8 cellular contexts compared by ENCODE assay signal in the genomic region with DNA sequence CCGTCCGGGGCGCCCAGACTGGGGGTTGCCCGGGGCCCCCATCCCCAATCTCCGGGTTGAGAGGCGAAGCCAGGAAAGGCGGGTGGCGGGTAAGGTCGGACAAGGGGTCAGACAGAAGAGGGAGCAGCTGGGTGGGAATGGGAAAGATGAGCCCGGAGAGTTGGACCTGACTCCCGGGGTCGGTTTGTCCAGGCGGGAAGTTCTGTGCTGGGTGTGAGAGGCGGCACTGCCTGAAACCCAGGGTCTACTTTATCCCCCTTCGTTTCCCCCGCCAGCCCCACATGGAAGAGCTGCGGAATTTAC. TPM values are rescaled to one million over a fixed set of nuclear protein-coding genes. Genes with fewer than 3 reads are reported as not detected.
DNase-seq lines count a peak whose midpoint lies in the region; ATAC-seq and TF ChIP-seq lines count a peak whose summit lies in the region.

No MANE protein-coding gene starts in this region.

- POLR2A ChIA-PET in RWPE1 (lab: Yijun Ruan, JAX; ENCODE audit: low non-redundant PET) = no interaction called here

- DNase-seq in DND-41 = no peak
- DNase-seq in RWPE1 (ENCODE audit: low spot score) = peak; percentile 13
- DNase-seq in epithelial cell of proximal tubule (ENCODE audit: low read depth) = no peak
- DNase-seq in effector CD4-positive, alpha-beta T cell = no peak
- no peak for DNase-seq in T1000 (lab: John Stamatoyannopoulos, UW)

- H2AFZ ChIP-seq in DND-41 (ENCODE audit: low read depth, low read length) (peak overlapping the region; percentile 80), parathyroid adenoma (peak overlapping the region; percentile 87)

- H3K4me3 ChIP-seq in DND-41 (ENCODE audit: low read depth in 1 of 2, low read length in 2 of 2) (peak overlapping the region; percentile 84 to 85), epithelial cell of proximal tubule (ENCODE audit: low read depth, low read length) (peak overlapping the region; percentile 71), parathyroid adenoma (ENCODE audit: low read depth, low read length) (peak overlapping the region; percentile 87)

- H3K4me2 ChIP-seq in DND-41 (ENCODE audit: insufficient read depth, low read length) (peak overlapping the region; percentile 96), parathyroid adenoma (ENCODE audit: low read length) (peak overlapping the region; percentile 91)

- H3K79me2 ChIP-seq in DND-41 (ENCODE audit: insufficient read depth, low read length) (peaks cover 39% of the 10 kb centered on the region), parathyroid adenoma (peaks cover 2% of the 10 kb centered on the region)

- CTCF ChIA-PET in RWPE1 (lab: Yijun Ruan, JAX) = no interaction called here

- no peaks in the 10 kb centered on the region for H3K9me3 ChIP-seq in DND-41 (ENCODE audit: insufficient read depth, low read length, severe bottlenecking)
- no peaks in the 10 kb centered on the region for H3K9me3 ChIP-seq in parathyroid adenoma (ENCODE audit: control insufficient read depth, low read length)

- H4K20me1 ChIP-seq in DND-41 (ENCODE audit: insufficient read depth, low read length) = peaks cover 33% of the 10 kb centered on the region

- no peaks in the 10 kb centered on the region for H3K27me3 ChIP-seq in DND-41 (ENCODE audit: insufficient read depth, low read length, poor library complexity)
- H3K27me3 ChIP-seq in parathyroid adenoma (ENCODE audit: control insufficient read depth, insufficient read depth, low read length) = no peaks in the 10 kb centered on the region

- H3K27ac ChIP-seq in DND-41 (ENCODE audit: low read length) = peak overlapping the region; percentile 92
- H3K27ac ChIP-seq in RWPE1 = peak overlapping the region; percentile 96
- peak overlapping the region; percentile 100 for H3K27ac ChIP-seq in parathyroid adenoma

- H3K36me3 ChIP-seq in DND-41 (ENCODE audit: insufficient read depth, low read length) = peaks cover 32% of the 10 kb centered on the region
- H3K36me3 ChIP-seq in parathyroid adenoma (ENCODE audit: control insufficient read depth, insufficient read depth, low read length) = no peaks in the 10 kb centered on the region

- H3K4me1 ChIP-seq in DND-41 (ENCODE audit: insufficient read depth, low read length) = peaks cover 55% of the 10 kb centered on the region
- peaks cover 51% of the 10 kb centered on the region for H3K4me1 ChIP-seq in parathyroid adenoma

- H3K9ac ChIP-seq in DND-41 (ENCODE audit: low read depth, low read length) = peak overlapping the region; percentile 68
- H3K9ac ChIP-seq in parathyroid adenoma = peak overlapping the region; percentile 78

- ATAC-seq in DND-41 (ENCODE audit: insufficient read depth, low read depth) = no peak
- ATAC-seq in GM21423 (IDR thresholded peaks at IDR 0.05; ENCODE audit: unreplicated experiment) = no peak
- no peak for ATAC-seq in GM19324 (IDR thresholded peaks at IDR 0.05; ENCODE audit: low FRiP score, unreplicated experiment)

- TF ChIP-seq CTCF in DND-41 (IDR thresholded peaks at IDR 0.05; ENCODE audit: borderline replicate concordance, extremely low read depth, low read length, poor library complexity, severe bottlenecking) (no peak), RWPE1 (conservative IDR thresholded peaks at IDR 0.05; ENCODE audit: low read depth) (peak; percentile 3), epithelial cell of proximal tubule (conservative IDR thresholded peaks at IDR 0.05; ENCODE audit: low read depth, low read length) (no peak), parathyroid adenoma (IDR thresholded peaks at IDR 0.05) (peak; percentile 1)

RNA-seq across cellular contexts. Expression of a gene that starts 0.7 kb away (rescaled TPM):
- total RNA-seq in epithelial cell of proximal tubule = 115 and 164 TPM in 2 replicates

RNA-seq across cellular contexts. Expression of a gene that starts 2.4 kb away (rescaled TPM):
- total RNA-seq in epithelial cell of proximal tubule = 19.3 and 21.1 TPM in 2 replicates

RNA-seq across cellular contexts. Expression of a gene that starts 11.7 kb away (rescaled TPM):
- 2.5 TPM in 1 of 2 replicates, not detected in the other for total RNA-seq in epithelial cell of proximal tubule

RNA-seq across cellular contexts. Expression of a gene that starts 20.5 kb away (rescaled TPM):
- total RNA-seq in epithelial cell of proximal tubule = 61.2 and 89.8 TPM in 2 replicates

RNA-seq across cellular contexts. Expression of a gene that starts 23.2 kb away (rescaled TPM):
- total RNA-seq in epithelial cell of proximal tubule = 73.7 and 94.9 TPM in 2 replicates

Comparison
In these comparisons a context has a peak if more than half of its experiments do, and no peak if none do; other contexts are left out.
1. CTCF ChIP-seq: peak in RWPE1 (single experiment) and parathyroid adenoma (single experiment); none in DND-41 (single experiment) and epithelial cell of proximal tubule (single experiment).
2. Peak in every context shown above with its lines, with median percentiles within 50 percentile points of each other: H3K27ac ChIP-seq and H3K4me3 ChIP-seq.